In genomic region chrX:112197845-112198244, GRCh38 we compare ENCODE assay signal across 20 cellular contexts.
"Had no signal": no experiment of that assay in that cellular context is flagged by ENCODE, and none has a peak within 500 bp of the region (broad histone marks: within the 10 kb centered on the region; RNA-seq: fewer than 3 reads in every experiment).

No MANE protein-coding gene starts in this region.

- H3K36me3 ChIP-seq: esophagus muscularis mucosa, gastroesophageal sphincter, left ventricle myocardium inferior, lower lobe of right lung, pancreas had no signal

- H3K36me3 Mint-ChIP-seq: memory B cell, naive B cell had no signal

- H3K9me3 ChIP-seq: esophagus muscularis mucosa, gastroesophageal sphincter, left ventricle myocardium inferior, lower lobe of right lung, pancreas had no signal

- FAIRE-seq: endometrium, kidney, pancreas, small intestine, urothelium cell line had no signal

- DNase-seq: effector memory CD4-positive, alpha-beta T cell; kidney; left cardiac atrium; left ventricle myocardium inferior; lower lobe of right lung; naive B cell; occipital lobe; pancreas; right cardiac atrium; small intestine; stimulated activated CD4-positive, alpha-beta T cell treated with anti-CD3 and anti-CD28 coated beads, Interleukin-2, amount 100 ng/mL, for 48 hours; stimulated activated naive CD4-positive, alpha-beta T cell treated with Interleukin-2 at 50 U/mL for 16 hours; trophoblast cell had no signal

- H3K27ac ChIP-seq: esophagus muscularis mucosa, gastroesophageal sphincter, left ventricle myocardium inferior, lower lobe of right lung, pancreas had no signal

- ATAC-seq: gastroesophageal sphincter, left cardiac atrium, lower lobe of right lung, pancreas, right cardiac atrium had no signal

- H3K4me3 ChIP-seq: esophagus muscularis mucosa, gastroesophageal sphincter, left ventricle myocardium inferior, lower lobe of right lung, pancreas had no signal

- H3K4me1 Mint-ChIP-seq: memory B cell, naive B cell, nephron had no signal

- H3K4me1 ChIP-seq: esophagus muscularis mucosa, gastroesophageal sphincter, left ventricle myocardium inferior, lower lobe of right lung, pancreas had no signal

- H3K27me3 ChIP-seq: gastroesophageal sphincter had no signal

- H3K4me3 Mint-ChIP-seq: memory B cell, naive B cell, nephron had no signal

- H3K27ac Mint-ChIP-seq: memory B cell, naive B cell, nephron, progenitor cell of endocrine pancreas had no signal

- H3K27me3 Mint-ChIP-seq: memory B cell, progenitor cell of endocrine pancreas had no signal

- H3K9me3 Mint-ChIP-seq: memory B cell, nephron had no signal
